ENCODE assay signal across 8 cellular contexts in the genomic region with DNA sequence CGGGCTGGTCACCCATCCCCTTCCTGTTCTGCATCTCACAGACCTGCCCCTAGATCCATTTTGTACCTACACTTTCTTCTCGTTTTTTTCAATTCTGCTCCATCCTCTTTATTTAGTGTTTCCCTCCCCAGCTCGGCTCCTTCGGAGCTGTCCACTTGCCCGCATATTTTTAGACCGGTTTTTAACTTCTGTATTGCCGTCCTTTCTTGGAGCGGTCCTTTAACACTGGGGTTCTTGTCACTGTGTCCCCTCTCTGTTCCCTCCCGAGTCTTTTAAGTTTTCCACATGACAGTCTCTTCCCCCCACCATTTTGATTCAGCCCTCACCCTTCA. TPM values are rescaled to one million over a fixed set of nuclear protein-coding genes. Genes with fewer than 3 reads are reported as not detected.
A peak's percentile ranks its signal among the peaks of the same experiment; 100 is the strongest.
DNase-seq lines count a peak whose midpoint lies in the region; ATAC-seq, FAIRE-seq and TF ChIP-seq lines count a peak whose summit lies in the region.

No MANE protein-coding gene starts in this region.

- H3K9me3 ChIP-seq in WERI-Rb-1 (ENCODE audit: severe bottlenecking) (no peaks in the 10 kb centered on the region), small intestine (ENCODE audit: control insufficient read depth, low read depth) (no peaks in the 10 kb centered on the region)

- H3K4me3 ChIP-seq in WERI-Rb-1 (ENCODE audit: low read depth, low read length) (peak overlapping the region; percentile 81), iPS-11a (ENCODE audit: low read depth, low read length) (peak overlapping the region; percentile 69), small intestine (ENCODE audit: low read depth in 1 of 2, low read length in 2 of 2) (peak overlapping the region in 1 of 2 donors; percentile 68)

- no peaks in the 10 kb centered on the region for H3K27me3 Mint-ChIP-seq in stimulated activated naive B cell treated with anti-CD40 and anti-IgM and Interleukin-4, amounts not matched to agents 10 μg/mL and 1 μg/mL and 100 μg/mL, for 72 hours

- 17 to 26% (median 21%) methylated on average over 9 of the region's 9 CpGs for WGBS in small intestine, 3 donors

- H3K4me3 Mint-ChIP-seq in stimulated activated naive B cell treated with anti-CD40 and anti-IgM and Interleukin-4, amounts not matched to agents 10 μg/mL and 1 μg/mL and 100 μg/mL, for 72 hours: no peak overlapping the region

- H3K27ac ChIP-seq in WERI-Rb-1: no peak overlapping the region
- H3K27ac ChIP-seq in small intestine (ENCODE audit: low read depth in 1 of 2, low read length in 1 of 2): peak overlapping the region; percentile 52 to 69

- H3K4me1 ChIP-seq in small intestine (ENCODE audit: control insufficient read depth in 2 of 2, insufficient read depth in 1 of 2, low read depth in 1 of 2, low read length in 1 of 2): peaks cover 5 to 25% of the 10 kb centered on the region in 2 donors

- no peak for ATAC-seq in HG03280 (IDR thresholded peaks at IDR 0.05; ENCODE audit: unreplicated experiment)
- no peak for ATAC-seq in stimulated activated naive B cell treated with anti-CD40 and anti-IgM and Interleukin-4, amounts not matched to agents 10 μg/mL and 1 μg/mL and 100 μg/mL, for 72 hours (replicated peaks)
- no peak for ATAC-seq in HG03159 (IDR thresholded peaks at IDR 0.05; ENCODE audit: unreplicated experiment)

- peaks cover 11 to 16% of the 10 kb centered on the region in 2 donors for H3K36me3 Mint-ChIP-seq in stimulated activated naive B cell treated with anti-CD40 and anti-IgM and Interleukin-4, amounts not matched to agents 10 μg/mL and 1 μg/mL and 100 μg/mL, for 72 hours

- no peak for TF ChIP-seq POLR2A in GM12892 (IDR thresholded peaks at IDR 0.05; ENCODE audit: low read depth, low read length)

- DNase-seq in GM12892 (ENCODE audit: insufficient read length) (no peak), WERI-Rb-1 (no peak), small intestine (no peak), DMS114 treated with DMSO at 0.1 percent for 48 hours (lab: John Stamatoyannopoulos, UW; ENCODE audit: unreplicated experiment) (no peak)
- DNase-seq in stimulated activated naive B cell treated with anti-CD40 and anti-IgM and Interleukin-4, amounts not matched to agents 10 μg/mL and 1 μg/mL and 100 μg/mL, for 72 hours: no peak

- TF ChIP-seq CTCF in WERI-Rb-1 (IDR thresholded peaks at IDR 0.05; ENCODE audit: low read depth, low read length): no peak

- FAIRE-seq in GM12892 (lab: Jason Lieb, UNC) (peak; percentile 17), small intestine (lab: Jason Lieb, UNC) (no peak)

- peaks cover 3 to 4% of the 10 kb centered on the region in 2 donors for H3K9me3 Mint-ChIP-seq in stimulated activated naive B cell treated with anti-CD40 and anti-IgM and Interleukin-4, amounts not matched to agents 10 μg/mL and 1 μg/mL and 100 μg/mL, for 72 hours

- H3K36me3 ChIP-seq in WERI-Rb-1 (peaks cover 17% of the 10 kb centered on the region), small intestine (ENCODE audit: control insufficient read depth in 2 of 2, insufficient read depth in 2 of 2, low read length in 2 of 2) (no peaks in the 10 kb centered on the region)

- H3K4me1 Mint-ChIP-seq in stimulated activated naive B cell treated with anti-CD40 and anti-IgM and Interleukin-4, amounts not matched to agents 10 μg/mL and 1 μg/mL and 100 μg/mL, for 72 hours: peaks cover 20 to 30% of the 10 kb centered on the region in 2 donors

- H3K27ac Mint-ChIP-seq in stimulated activated naive B cell treated with anti-CD40 and anti-IgM and Interleukin-4, amounts not matched to agents 10 μg/mL and 1 μg/mL and 100 μg/mL, for 72 hours: no peak overlapping the region

- H3K27me3 ChIP-seq in WERI-Rb-1 (ENCODE audit: insufficient read depth, low read depth, severe bottlenecking) (no peaks in the 10 kb centered on the region), small intestine (ENCODE audit: control insufficient read depth in 2 of 2, insufficient read depth in 2 of 2, low read length in 2 of 2) (no peaks in the 10 kb centered on the region)

RNA-seq across cellular contexts. Expression of a gene that starts 1.7 kb away (rescaled TPM):
- polyA plus RNA-seq in GM12892 (2012; ENCODE audit: missing spikeins): 11.5 TPM
- polyA plus RNA-seq in small intestine: 10 to 100 TPM; 12.7 to 25.4 (median 13.8) TPM

RNA-seq across cellular contexts. Expression of a gene that starts 11.8 kb away (rescaled TPM):
- 62.7 TPM for polyA plus RNA-seq in GM12892 (2012; ENCODE audit: missing spikeins)
- 100 to 1,000 TPM; 123 to 164 (median 129) TPM for polyA plus RNA-seq in small intestine
